In the genomic region with DNA sequence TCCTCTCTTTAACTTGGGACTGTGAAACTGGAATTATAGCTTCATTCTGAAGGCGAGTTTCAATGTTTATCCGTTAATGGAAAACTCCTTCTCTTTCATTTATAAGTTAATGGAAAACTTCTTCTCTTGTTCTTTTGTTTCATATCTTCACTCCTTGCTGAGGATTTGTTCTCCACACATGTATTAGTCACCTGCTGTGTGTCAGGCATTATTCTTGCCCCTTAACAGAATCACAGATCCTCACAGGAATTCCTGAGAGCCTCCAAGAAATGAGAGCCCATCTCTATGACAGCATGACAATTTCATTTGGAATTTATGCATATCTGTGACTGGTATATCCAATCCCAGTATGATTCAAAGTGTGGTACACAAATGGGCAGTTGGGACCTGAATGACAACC, we compare ENCODE assay signal across 22 cellular contexts.
DNase-seq lines count a peak whose midpoint lies in the region; TF ChIP-seq lines count a peak whose summit lies in the region.
"Had no signal": no experiment of that assay in that cellular context is flagged by ENCODE, and none has a peak within 500 bp of the region (broad histone marks: within the 10 kb centered on the region; RNA-seq: fewer than 3 reads in every experiment).

No MANE protein-coding gene starts in this region.

- no peaks in the 10 kb centered on the region for H3K36me3 Mint-ChIP-seq in endodermal cell (ENCODE audit: low read depth)
- no peaks in the 10 kb centered on the region for H3K36me3 Mint-ChIP-seq in nephron (ENCODE audit: low read depth)
- H3K36me3 Mint-ChIP-seq: CD14-positive monocyte; CD8-positive, alpha-beta memory T cell had no signal

- no peaks in the 10 kb centered on the region for H3K27me3 Mint-ChIP-seq in endodermal cell (ENCODE audit: insufficient read depth)
- peaks cover 3% of the 10 kb centered on the region for H3K27me3 Mint-ChIP-seq in nephron (ENCODE audit: low read depth)
- H3K27me3 Mint-ChIP-seq: CD4-positive, alpha-beta T cell; CD8-positive, alpha-beta memory T cell had no signal

- TF ChIP-seq CTCF in endodermal cell (conservative IDR thresholded peaks at IDR 0.05) (no peak), nephron (IDR thresholded peaks at IDR 0.05; ENCODE audit: unreplicated experiment in 3 of 3) (no peak), esophagus squamous epithelium (IDR thresholded peaks at IDR 0.05) (no peak)

- TF ChIP-seq POLR2A in esophagus squamous epithelium (IDR thresholded peaks at IDR 0.05), result no peak

- H3K4me1 Mint-ChIP-seq in endodermal cell, result peaks cover 9% of the 10 kb centered on the region
- no peaks in the 10 kb centered on the region for H3K4me1 Mint-ChIP-seq in nephron
- H3K4me1 Mint-ChIP-seq: CD14-positive monocyte; CD8-positive, alpha-beta memory T cell had no signal

- H3K9me3 ChIP-seq in endodermal cell (ENCODE audit: control insufficient read depth, low read length) (no peaks in the 10 kb centered on the region), esophagus squamous epithelium (no peaks in the 10 kb centered on the region)
- H3K9me3 ChIP-seq: A549, BE2C, HAP-1 had no signal

- intact Hi-C loops in esophagus squamous epithelium (cut with DNase I), result no loop called here

- WGBS in endodermal cell (ENCODE audit: insufficient coverage in 1 of 2, insufficient read length in 1 of 2), 2 experiments, result 85% methylated on average over 2 of the region's 2 CpGs; no CpG with 5 or more reads in 1 of the 2 experiments
- WGBS in esophagus squamous epithelium, 2 donors, result 91 to 100% methylated on average over 2 of the region's 2 CpGs

- H3K36me3 ChIP-seq in endodermal cell (ENCODE audit: control insufficient read depth, insufficient read depth, low read length), result no peaks in the 10 kb centered on the region
- H3K36me3 ChIP-seq in esophagus squamous epithelium, result no peaks in the 10 kb centered on the region
- H3K36me3 ChIP-seq: BE2C; BLaER1 treated with 17β-estradiol and CSF1 and Interleukin-3, amounts not matched to agents 10 nM and 100 nM; HAP-1 had no signal

- H3K27me3 ChIP-seq in endodermal cell (ENCODE audit: control insufficient read depth, insufficient read depth, low read length, poor library complexity, severe bottlenecking) (no peaks in the 10 kb centered on the region), esophagus squamous epithelium (no peaks in the 10 kb centered on the region)
- H3K27me3 ChIP-seq: BE2C; BLaER1 treated with 17β-estradiol and CSF1 and Interleukin-3, amounts not matched to agents 10 nM and 100 nM had no signal

- H3K9me3 Mint-ChIP-seq in endodermal cell (no peaks in the 10 kb centered on the region), nephron (peaks cover 5% of the 10 kb centered on the region)
- H3K9me3 Mint-ChIP-seq: CD4-positive, alpha-beta T cell had no signal

- DNase-seq in endodermal cell (no peak), kidney glomerular epithelial cell (lab: John Stamatoyannopoulos, UW) (peak; percentile 48), renal cortical epithelial cell (ENCODE audit: low read depth) (peak; percentile 82), GF-D8 (lab: John Stamatoyannopoulos, UW) (no peak), esophagus squamous epithelium (lab: John Stamatoyannopoulos, UW) (no peak)
- no peak for DNase-seq in activated CD8-positive, alpha-beta memory T cell treated with anti-CD3 and anti-CD28 coated beads for 24 hours
- DNase-seq: 8988T; ACHN; AML-193; BE2C; CD4-positive, alpha-beta T cell; CD8-positive, alpha-beta memory T cell; DMS 273 treated with DMSO at 0.1 percent for 48 hours; DMS79; GOT3; HFFc6 had no signal

- H3K27ac ChIP-seq in endodermal cell (ENCODE audit: low read depth, low read length) (no peak overlapping the region), esophagus squamous epithelium (no peak overlapping the region)
- H3K27ac ChIP-seq: A549; BLaER1 treated with 17β-estradiol and CSF1 and Interleukin-3, amounts not matched to agents 10 nM and 100 nM had no signal

- H3K4me3 ChIP-seq in endodermal cell (ENCODE audit: low read length) (peak overlapping the region; percentile 59), esophagus squamous epithelium (no peak overlapping the region)
- H3K4me3 ChIP-seq: A549; BLaER1 treated with 17β-estradiol and CSF1 and Interleukin-3, amounts not matched to agents 10 nM and 100 nM; GM12878; HAP-1 had no signal

- H3K27ac Mint-ChIP-seq in endodermal cell, result no peak overlapping the region
- H3K27ac Mint-ChIP-seq in nephron, result peak overlapping the region; percentile 73 to 83 (median 80)
- H3K27ac Mint-ChIP-seq: CD14-positive monocyte; CD4-positive, alpha-beta T cell; CD8-positive, alpha-beta memory T cell; HFFc6 had no signal

- peaks cover 3% of the 10 kb centered on the region for H3K4me1 ChIP-seq in endodermal cell (ENCODE audit: control insufficient read depth, insufficient read depth, low read length)
- no peaks in the 10 kb centered on the region for H3K4me1 ChIP-seq in esophagus squamous epithelium
- H3K4me1 ChIP-seq: A549; BE2C; BLaER1 treated with 17β-estradiol and CSF1 and Interleukin-3, amounts not matched to agents 10 nM and 100 nM; HAP-1 had no signal

- no peak overlapping the region for H3K9ac ChIP-seq in endodermal cell (ENCODE audit: extremely low read depth, low read length, poor library complexity, severe bottlenecking)
- H3K9ac ChIP-seq: BLaER1 treated with 17β-estradiol and CSF1 and Interleukin-3, amounts not matched to agents 10 nM and 100 nM had no signal

- H3K4me3 Mint-ChIP-seq in endodermal cell (no peak overlapping the region), nephron (no peak overlapping the region)
- H3K4me3 Mint-ChIP-seq: CD14-positive monocyte; CD4-positive, alpha-beta T cell; CD8-positive, alpha-beta memory T cell; HFFc6 had no signal

Comparison
In these comparisons a context has a peak if more than half of its experiments do, and no peak if none do; other contexts are left out.
1. DNase-seq: peak in kidney glomerular epithelial cell (single experiment) and renal cortical epithelial cell (single experiment); none in endodermal cell (single experiment), GF-D8 (single experiment), esophagus squamous epithelium (single experiment) and activated CD8-positive, alpha-beta memory T cell treated with anti-CD3 and anti-CD28 coated beads for 24 hours (single experiment).